Comparison of ENCODE assay signal across 8 cellular contexts in genomic region chr16:89217138-89217387, GRCh38. TPM values are rescaled to one million over a fixed set of nuclear protein-coding genes. Genes with fewer than 3 reads are reported as not detected.
A peak's percentile ranks its signal among the peaks of the same experiment; 100 is the strongest.
DNase-seq lines count a peak whose midpoint lies in the region; FAIRE-seq and TF ChIP-seq lines count a peak whose summit lies in the region.

No MANE protein-coding gene starts in this region.

- peaks cover 31 to 49% (median 44%) of the 10 kb centered on the region in 3 donors for H3K4me1 Mint-ChIP-seq in CD8-positive, alpha-beta memory T cell

- TF ChIP-seq POLR2A in Peyer's patch (IDR thresholded peaks at IDR 0.05) (no peak), ovary (IDR thresholded peaks at IDR 0.05) (no peak), GM12892 (IDR thresholded peaks at IDR 0.05; ENCODE audit: low read depth, low read length) (no peak)

- no peaks in the 10 kb centered on the region for H3K27me3 ChIP-seq in CD8-positive, alpha-beta memory T cell (ENCODE audit: insufficient read depth, low read length, poor library complexity, severe bottlenecking)
- H3K27me3 ChIP-seq in Peyer's patch, result no peaks in the 10 kb centered on the region
- H3K27me3 ChIP-seq in ovary, result no peaks in the 10 kb centered on the region

- DNase-seq in CD8-positive, alpha-beta memory T cell, result no peak
- DNase-seq in Peyer's patch (no peak), epithelial cell of prostate (ENCODE audit: low read depth, low spot score) (no peak), ovary (no peak), GM12892 (ENCODE audit: insufficient read length) (no peak), DMS 273 treated with DMSO at 0.1 percent for 48 hours (lab: John Stamatoyannopoulos, UW) (no peak), posterior vena cava (ENCODE audit: low spot score) (no peak), amniotic stem cell (lab: John Stamatoyannopoulos, UW) (no peak)

- H3K4me3 ChIP-seq in CD8-positive, alpha-beta memory T cell (ENCODE audit: low read length), result peak overlapping the region; percentile 61
- H3K4me3 ChIP-seq in Peyer's patch (peak overlapping the region; percentile 79 to 99 (median 86)), ovary (peak overlapping the region; percentile 99)

- H3K36me3 ChIP-seq in CD8-positive, alpha-beta memory T cell (ENCODE audit: insufficient read depth, low read length), result peaks cover 12% of the 10 kb centered on the region
- peaks cover 0 to 8% (median 0%) of the 10 kb centered on the region in 3 donors for H3K36me3 ChIP-seq in Peyer's patch
- H3K36me3 ChIP-seq in ovary, result no peaks in the 10 kb centered on the region

- H3K36me3 Mint-ChIP-seq in CD8-positive, alpha-beta memory T cell, result peaks cover 4 to 33% (median 5%) of the 10 kb centered on the region in 3 donors

- H3K4me1 ChIP-seq in CD8-positive, alpha-beta memory T cell (ENCODE audit: insufficient read depth, low read length), result peaks cover 21% of the 10 kb centered on the region
- H3K4me1 ChIP-seq in Peyer's patch, result peaks cover 0 to 17% (median 2%) of the 10 kb centered on the region in 4 donors
- peaks cover 2% of the 10 kb centered on the region for H3K4me1 ChIP-seq in ovary (ENCODE audit: insufficient read depth)

- peak overlapping the region; percentile 62 to 96 (median 81) for H3K4me3 Mint-ChIP-seq in CD8-positive, alpha-beta memory T cell

- TF ChIP-seq CTCF in Peyer's patch (IDR thresholded peaks at IDR 0.05), result no peak
- TF ChIP-seq CTCF in ovary (IDR thresholded peaks at IDR 0.05), result no peak

- no peaks in the 10 kb centered on the region for H3K9me3 ChIP-seq in CD8-positive, alpha-beta memory T cell (ENCODE audit: low read length)
- H3K9me3 ChIP-seq in Peyer's patch, result no peaks in the 10 kb centered on the region
- H3K9me3 ChIP-seq in ovary, result no peaks in the 10 kb centered on the region

- no peaks in the 10 kb centered on the region for H3K9me3 Mint-ChIP-seq in CD8-positive, alpha-beta memory T cell

- H3K27ac ChIP-seq in CD8-positive, alpha-beta memory T cell (ENCODE audit: low read depth, low read length), result peak overlapping the region; percentile 96
- H3K27ac ChIP-seq in Peyer's patch (peak overlapping the region; percentile 93 to 98 (median 96)), epithelial cell of prostate (peak overlapping the region; percentile 87), ovary (peak overlapping the region; percentile 77 to 96)

- no peak for FAIRE-seq in GM12892 (lab: Jason Lieb, UNC)

- intact Hi-C loops in ovary (cut with DNase I) (loop anchor here (5.0 to 10.0 kb wide), 5 partner anchors 272 to 482 kb away; no protein-coding TSS in a partner anchor), posterior vena cava (cut with DNase I) (loop anchor here (10.0 kb wide), 1 partner anchor 272 kb away; no protein-coding TSS in a partner anchor)

- no peaks in the 10 kb centered on the region for H3K27me3 Mint-ChIP-seq in CD8-positive, alpha-beta memory T cell

- H3K27ac Mint-ChIP-seq in CD8-positive, alpha-beta memory T cell, result peak overlapping the region; percentile 81 to 98 (median 94)

- WGBS in ovary, 3 donors, result 0 to 1% (median 0%) methylated on average over 11 of the region's 11 CpGs

- TF ChIP-seq EP300 in ovary (IDR thresholded peaks at IDR 0.05), result no peak

- CTCF ChIA-PET in CD8-positive, alpha-beta memory T cell (lab: Charles Lee), result interaction anchor here (1.0 to 1.8 kb wide), 8 partner anchors 23 to 646 kb away, joined by 3 to 6 read pairs (median 4); partner anchors contain the start of gene ZC3H18

- POLR2A ChIA-PET in CD8-positive, alpha-beta memory T cell (lab: Charles Lee), result interaction anchor here (0.6 to 1.6 kb wide), 8 partner anchors 24 to 529 kb away, joined by 3 to 9 read pairs (median 4); partner anchors contain the start of genes GALNS and TRAPPC2L

RNA-seq across cellular contexts. Expression of gene ZNF778, which starts 0.4 kb away (rescaled TPM):
- total RNA-seq in CD8-positive, alpha-beta memory T cell, result 10 to 100 TPM; 11.4 to 13.5 TPM
- polyA plus RNA-seq in CD8-positive, alpha-beta memory T cell, result 4.1 TPM
- 10 to 100 TPM in 2 of 4 donors, 1 to 10 TPM in 2; 4.1 to 16.9 (median 10.7) TPM for total RNA-seq in Peyer's patch
- 10 to 100 TPM in 3 of 7 donors, 1 to 10 TPM in 4; 7.8 to 71.9 (median 8.4) TPM for total RNA-seq in ovary
- polyA plus RNA-seq in ovary, result 1 to 10 TPM; 1.8 to 5.0 TPM
- polyA plus RNA-seq in GM12892 (2012; ENCODE audit: missing spikeins), result 3.6 TPM
- 1 to 10 TPM; 8.4 to 9.3 TPM for total RNA-seq in posterior vena cava

RNA-seq across cellular contexts. Expression of gene SLC22A31, which starts 16.7 kb away (rescaled TPM):
- total RNA-seq in CD8-positive, alpha-beta memory T cell, result not detected
- not detected for polyA plus RNA-seq in CD8-positive, alpha-beta memory T cell
- total RNA-seq in Peyer's patch (under 1 TPM in 2 of 4 donors, not detected in 2; 0.53 to 0.67 TPM), ovary (1 to 10 TPM in 5 of 7 donors, under 1 TPM in 1, not detected in 1; 0.94 to 7.8 (median 3.6) TPM), posterior vena cava (1 to 10 TPM in 1 of 2 donors, not detected in 1; 4.5 TPM)
- 1 to 10 TPM in 1 of 2 donors, not detected in 1; 2.0 TPM for polyA plus RNA-seq in ovary
- not detected for polyA plus RNA-seq in GM12892 (2012; ENCODE audit: missing spikeins)

RNA-seq across cellular contexts. Expression of gene CDH15, which starts 45.5 kb away (rescaled TPM):
- not detected for total RNA-seq in CD8-positive, alpha-beta memory T cell
- not detected for polyA plus RNA-seq in CD8-positive, alpha-beta memory T cell
- not detected for total RNA-seq in Peyer's patch
- under 1 TPM in 3 of 7 donors, not detected in 4; 0.10 to 0.45 (median 0.40) TPM for total RNA-seq in ovary
- under 1 TPM in 1 of 2 donors, not detected in 1; 0.19 TPM for polyA plus RNA-seq in ovary
- 0.40 TPM for polyA plus RNA-seq in GM12892 (2012; ENCODE audit: missing spikeins)
- under 1 TPM in 1 of 2 donors, not detected in 1; 0.46 TPM for total RNA-seq in posterior vena cava
